Comparison of ENCODE assay signal across 24 cellular contexts in the genomic region with DNA sequence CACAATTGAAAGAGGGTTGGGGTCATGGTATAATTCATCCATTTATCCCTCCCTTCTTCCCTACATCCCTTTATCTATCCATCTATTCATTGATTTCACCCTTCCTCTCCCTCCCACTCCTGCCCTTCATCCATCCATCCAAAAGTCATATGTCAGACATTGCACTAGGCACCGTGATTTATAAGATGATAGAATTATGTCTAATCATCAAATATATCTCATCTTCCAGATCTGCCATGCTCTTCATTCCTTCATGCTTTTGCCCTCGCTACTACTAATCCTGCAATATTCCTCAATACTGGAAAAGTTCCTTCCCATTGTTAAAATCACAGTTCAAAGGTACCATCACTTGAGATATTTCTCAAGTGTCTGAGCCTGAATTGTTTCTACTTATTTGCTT.
"Had no signal": no experiment of that assay in that cellular context is flagged by ENCODE, and none has a peak within 500 bp of the region (broad histone marks: within the 10 kb centered on the region; RNA-seq: fewer than 3 reads in every experiment).

No MANE protein-coding gene starts in this region.

- H3K27ac Mint-ChIP-seq: mesothelial cell of epicardium had no signal

- DNase-seq: dermis blood vessel endothelial cell; dorsolateral prefrontal cortex; effector CD4-positive, alpha-beta T cell; effector memory CD4-positive, alpha-beta T cell; esophagus squamous epithelium; foreskin fibroblast; foreskin melanocyte; gastrocnemius medialis; glutamatergic neuron; head of caudate nucleus; heart right ventricle; hippocampal formation; left cardiac atrium; left lung; left ventricle myocardium superior; lower lobe of right lung; mesenchymal stem cell; mucosa of descending colon had no signal

- H3K27ac ChIP-seq: coronary artery, dorsolateral prefrontal cortex, esophagus squamous epithelium, gastrocnemius medialis, heart right ventricle, left lung, lower lobe of right lung had no signal

- H3K4me1 ChIP-seq: esophagus squamous epithelium, gastrocnemius medialis, heart right ventricle, left lung, lower lobe of right lung had no signal

- FAIRE-seq: colon, endothelial cell of umbilical vein, islet of Langerhans, keratinocyte had no signal

- ATAC-seq: gastrocnemius medialis, heart right ventricle, left cardiac atrium, left lung, left ventricle myocardium superior, lower lobe of right lung, mucosa of descending colon had no signal

- H3K36me3 ChIP-seq: esophagus squamous epithelium, gastrocnemius medialis, heart right ventricle, left lung, lower lobe of right lung had no signal

- H3K27me3 ChIP-seq: esophagus squamous epithelium, gastrocnemius medialis, left lung had no signal

- H3K4me3 ChIP-seq: coronary artery, dorsolateral prefrontal cortex, esophagus squamous epithelium, gastrocnemius medialis, heart right ventricle, left lung, lower lobe of right lung, mucosa of descending colon had no signal

- H3K4me3 Mint-ChIP-seq: mesothelial cell of epicardium had no signal

- H3K36me3 Mint-ChIP-seq: mesothelial cell of epicardium had no signal

- H3K9me3 ChIP-seq: esophagus squamous epithelium, gastrocnemius medialis, heart right ventricle, lower lobe of right lung had no signal

- H3K9me3 Mint-ChIP-seq: mesothelial cell of epicardium had no signal
